1 cellular context compared by ENCODE assay signal in genomic region chr16:68300736-68301459, GRCh38.
TF ChIP-seq lines count a peak whose summit lies in the region.

No MANE protein-coding gene starts in this region.

TF ChIP-seq in HCT116, 20 proteins besides CTCF, POLR2A, EP300 and RAD21 (continued from another document):
- no peak for TF ChIP-seq JUND (IDR thresholded peaks at IDR 0.05)
- no peak for TF ChIP-seq MAX (IDR thresholded peaks at IDR 0.05)
- no peak for TF ChIP-seq EZH2phosphoT487 (IDR thresholded peaks at IDR 0.05; ENCODE audit: borderline replicate concordance)
- TF ChIP-seq FOSL1 (IDR thresholded peaks at IDR 0.05; ENCODE audit: low read depth) = no peak
- no peak for TF ChIP-seq CEBPB (IDR thresholded peaks at IDR 0.05; ENCODE audit: low read depth)
- no peak for TF ChIP-seq POLR2AphosphoS5 (IDR thresholded peaks at IDR 0.05; ENCODE audit: low read depth, low read length)
- no peak for TF ChIP-seq ELF1 (IDR thresholded peaks at IDR 0.05; ENCODE audit: borderline replicate concordance, low read depth)
- no peak for TF ChIP-seq CBX3 (IDR thresholded peaks at IDR 0.05; ENCODE audit: low read depth)
- no peak for TF ChIP-seq TCF7L2 (IDR thresholded peaks at IDR 0.05; ENCODE audit: borderline replicate concordance, extremely low read depth, insufficient read depth, insufficient read length)
